17 cellular contexts compared by ENCODE assay signal in genomic region chr5:156581725-156582124, GRCh38.
"Had no signal": no experiment of that assay in that cellular context is flagged by ENCODE, and none has a peak within 500 bp of the region (broad histone marks: within the 10 kb centered on the region; RNA-seq: fewer than 3 reads in every experiment).

No MANE protein-coding gene starts in this region.

- H3K27me3 ChIP-seq: breast epithelium, dorsolateral prefrontal cortex, foreskin keratinocyte, neural progenitor cell, suprapubic skin, thyroid gland had no signal

- H3K4me1 ChIP-seq: breast epithelium, foreskin keratinocyte, neural progenitor cell, prostate gland, spleen had no signal

- H3K4me3 ChIP-seq: breast epithelium, dorsolateral prefrontal cortex, neural progenitor cell, prostate gland, skin epidermis, spleen, suprapubic skin, thyroid gland had no signal

- H3K36me3 ChIP-seq: breast epithelium, neural progenitor cell, prostate gland, spleen, suprapubic skin, thyroid gland had no signal

- H3K27ac ChIP-seq: breast epithelium, dorsolateral prefrontal cortex, foreskin keratinocyte, neural progenitor cell, prostate gland, skin epidermis, spleen, suprapubic skin, thyroid gland had no signal

- FAIRE-seq: keratinocyte had no signal

- DNase-seq: cerebellar nuclear complex; cortex of kidney; dorsolateral prefrontal cortex; effector CD4-positive, alpha-beta T cell; foreskin keratinocyte; glutamatergic neuron; mesenchymal stem cell; naive thymus-derived CD4-positive, alpha-beta T cell; spleen; stimulated activated naive B cell treated with anti-CD40 and anti-IgM and Interleukin-4, amounts not matched to agents 10 μg/mL and 1 μg/mL and 100 μg/mL, for 72 hours; thyroid gland had no signal

- ATAC-seq: foreskin keratinocyte; naive thymus-derived CD4-positive, alpha-beta T cell; stimulated activated naive B cell treated with anti-CD40 and anti-IgM and Interleukin-4, amounts not matched to agents 10 μg/mL and 1 μg/mL and 100 μg/mL, for 72 hours had no signal

- H3K9me3 ChIP-seq: prostate gland, thyroid gland had no signal
